In the genomic region with DNA sequence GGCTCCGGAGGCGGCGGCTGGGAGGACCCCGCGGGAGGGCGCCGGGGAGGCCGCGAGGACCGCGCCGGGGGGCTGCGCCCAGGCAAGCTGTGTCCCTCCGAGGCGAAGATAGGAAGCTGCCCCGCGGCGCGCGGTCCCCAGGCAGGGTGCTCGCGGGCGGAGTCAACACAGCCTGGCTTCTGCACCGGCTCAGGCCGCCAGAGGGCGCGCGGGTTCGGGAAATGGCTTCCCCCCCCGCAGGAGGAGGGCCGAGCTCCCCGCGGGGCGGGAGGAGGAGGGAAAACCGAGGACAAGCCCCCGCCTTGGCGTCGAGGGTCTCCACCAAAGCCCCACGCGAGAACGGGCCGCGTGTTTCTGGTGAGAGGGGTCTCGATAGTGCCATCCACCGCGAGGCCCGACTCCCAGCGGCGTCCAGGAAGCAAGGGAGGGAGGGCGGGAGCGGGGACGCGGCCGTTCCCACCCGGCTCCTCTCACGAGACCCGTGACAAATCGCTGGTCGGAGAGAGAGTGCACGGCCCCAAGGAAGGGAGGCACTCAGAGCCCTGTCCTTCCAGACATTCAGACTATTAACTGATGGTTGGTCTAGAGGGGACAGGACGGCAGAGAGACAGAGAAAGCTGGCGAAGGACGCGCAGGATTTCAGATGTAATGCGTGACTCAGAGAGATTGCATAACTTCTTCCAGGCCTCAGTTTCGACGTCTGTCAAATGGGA, we compare ENCODE assay signal across 8 cellular contexts.
A peak's percentile ranks its signal among the peaks of the same experiment; 100 is the strongest.
DNase-seq lines count a peak whose midpoint lies in the region; ATAC-seq and TF ChIP-seq lines count a peak whose summit lies in the region.

No MANE protein-coding gene starts in this region.

- peak overlapping the region; percentile 79 for H3K4me3 Mint-ChIP-seq in chondrocyte (ENCODE audit: unreplicated experiment)

- H3K4me3 ChIP-seq in AG04449 (ENCODE audit: low read depth, low read length) = peak overlapping the region; percentile 70
- H3K4me3 ChIP-seq in left lung = peak overlapping the region; percentile 56 to 59

- CTCF ChIA-PET in AG04449 (lab: Yijun Ruan, JAX) = interaction anchor here (0.6 to 4.0 kb wide), 40 partner anchors 9 to 1593 kb away, joined by 3 to 38 read pairs (median 4); a partner anchor contains a TSS

- peak overlapping the region; percentile 49 for H3K27ac Mint-ChIP-seq in chondrocyte (ENCODE audit: unreplicated experiment)

- DNase-seq in AG04449 (ENCODE audit: low read depth, low spot score) (no peak), NCI-H2171 treated with DMSO at 0.1 percent for 48 hours (lab: John Stamatoyannopoulos, UW) (peak; percentile 67), chondrocyte (ENCODE audit: low spot score) (peak; percentile 93), left lung (peak; percentile 89 to 99)
- peak; percentile 84 for DNase-seq in activated CD4-positive, alpha-beta T cell treated with anti-CD3 and anti-CD28 coated beads for 1 hour
- DNase-seq in stimulated activated CD4-positive, alpha-beta T cell treated with anti-CD3 and anti-CD28 coated beads, Interleukin-2, amount 100 ng/mL, for 24 hours = peak; percentile 95

- H3K4me1 Mint-ChIP-seq in chondrocyte (ENCODE audit: low read depth) = no peaks in the 10 kb centered on the region

- TF ChIP-seq CTCF in AG04449 (IDR thresholded peaks at IDR 0.05; ENCODE audit: insufficient read depth, low read length, missing control alignments) = peak; percentile 99
- peak; percentile 98 for TF ChIP-seq CTCF in chondrocyte (IDR thresholded peaks at IDR 0.05)
- peak; percentile 87 to 93 for TF ChIP-seq CTCF in left lung (IDR thresholded peaks at IDR 0.05)

- intact Hi-C loops in left lung (cut with DNase I) = no loop called here

- peaks cover 0 to 14% of the 10 kb centered on the region in 2 donors for H3K27me3 ChIP-seq in left lung

- no peaks in the 10 kb centered on the region for H3K9me3 ChIP-seq in left lung

- H3K27me3 Mint-ChIP-seq in chondrocyte (ENCODE audit: low read depth) = no peaks in the 10 kb centered on the region

- H3K36me3 ChIP-seq in left lung = no peaks in the 10 kb centered on the region

- no peaks in the 10 kb centered on the region for H3K9me3 Mint-ChIP-seq in chondrocyte (ENCODE audit: low read depth)

- peaks cover 0 to 7% of the 10 kb centered on the region in 2 donors for H3K4me1 ChIP-seq in left lung

- POLR2A ChIA-PET in AG04449 (lab: Yijun Ruan, JAX) = no interaction called here

- ATAC-seq in GM18508 (IDR thresholded peaks at IDR 0.05; ENCODE audit: insufficient read depth, unreplicated experiment) (peak; percentile 65), HG02981 (IDR thresholded peaks at IDR 0.05; ENCODE audit: unreplicated experiment) (peak; percentile 81), left lung (peak; percentile 100)

- no peaks in the 10 kb centered on the region for H3K36me3 Mint-ChIP-seq in chondrocyte (ENCODE audit: low read depth)

- peak overlapping the region in 1 of 2 donors; percentile 39 for H3K27ac ChIP-seq in left lung
